ENCODE assay signal across 11 cellular contexts in genomic region chr2:13474538-13474937, GRCh38.
"Had no signal": no experiment of that assay in that cellular context is flagged by ENCODE, and none has a peak within 500 bp of the region (broad histone marks: within the 10 kb centered on the region; RNA-seq: fewer than 3 reads in every experiment).

No MANE protein-coding gene starts in this region.

- DNase-seq: activated CD4-positive, alpha-beta T cell treated with anti-CD3 and anti-CD28 coated beads, Interleukin-2, amount 50 U/mL, for 4 hours; activated naive CD4-positive, alpha-beta T cell; activated T-cell treated with anti-CD3 and anti-CD28 coated beads for 4 hours; aorta; cerebellar nuclear complex; gastrocnemius medialis; heart right ventricle; nucleus accumbens; tibial artery had no signal

- ATAC-seq: gastrocnemius medialis; heart right ventricle; stimulated activated effector memory CD8-positive, alpha-beta T cell treated with anti-CD3 and anti-CD28 coated beads, Interleukin-12 subunit alpha, Interleukin-12 subunit beta, amount 100 ng/mL, for 72 hours had no signal

- H3K4me3 ChIP-seq: gastrocnemius medialis, heart right ventricle, tibial artery, vagina had no signal
